Comparison of ENCODE assay signal across 2 cellular contexts in genomic region chr17:34146440-34147043, GRCh38.
TF ChIP-seq lines count a peak whose summit lies in the region.

No MANE protein-coding gene starts in this region.

TF ChIP-seq in SK-N-SH, 30 proteins besides CTCF, POLR2A, EP300 and RAD21 (continued from another document):
- TF ChIP-seq EZH2phosphoT487 (IDR thresholded peaks at IDR 0.05; ENCODE audit: borderline replicate concordance, low read depth), result no peak
- no peak for TF ChIP-seq RCOR1 (IDR thresholded peaks at IDR 0.05; ENCODE audit: low read length)
- no peak for TF ChIP-seq POLR2AphosphoS5 (IDR thresholded peaks at IDR 0.05; ENCODE audit: low read depth, low read length)
- peak; percentile 81 for TF ChIP-seq SMC3 (IDR thresholded peaks at IDR 0.05; ENCODE audit: low read depth, low read length)
- TF ChIP-seq USF1 (IDR thresholded peaks at IDR 0.05; ENCODE audit: borderline replicate concordance, low read depth), result no peak
- TF ChIP-seq SIN3A (IDR thresholded peaks at IDR 0.05; ENCODE audit: borderline replicate concordance, low read depth, low read length), result no peak
- TF ChIP-seq IRF3 (IDR thresholded peaks at IDR 0.05; ENCODE audit: low read depth, low read length), result no peak
- TF ChIP-seq FOXM1 (IDR thresholded peaks at IDR 0.05; ENCODE audit: low read depth), result no peak
TF ChIP-seq in SK-N-SH: peak in this region for 2.

TF ChIP-seq in GM12878, 131 proteins besides CTCF, POLR2A, EP300 and RAD21 (continued from another document):
- TF ChIP-seq ELK1 (IDR thresholded peaks at IDR 0.05; ENCODE audit: low read depth, low read length) (no peak), SMAD5 (IDR thresholded peaks at IDR 0.05; ENCODE audit: low read depth) (no peak), E2F4 (IDR thresholded peaks at IDR 0.05; ENCODE audit: low read depth, low read length) (no peak), ZNF207 (IDR thresholded peaks at IDR 0.05; ENCODE audit: borderline replicate concordance) (no peak), IRF4 (IDR thresholded peaks at IDR 0.05; ENCODE audit: low read depth, low read length) (no peak), SMC3 (IDR thresholded peaks at IDR 0.05; ENCODE audit: borderline replicate concordance, low read length) (peak; percentile 87), RBBP5 (conservative IDR thresholded peaks at IDR 0.05) (no peak), YY1 (IDR thresholded peaks at IDR 0.05; ENCODE audit: low read depth, low read length) (peak; percentile 58; the same call in 1 of the 2 replicates)
